ENCODE assay signal across 20 cellular contexts in the genomic region with DNA sequence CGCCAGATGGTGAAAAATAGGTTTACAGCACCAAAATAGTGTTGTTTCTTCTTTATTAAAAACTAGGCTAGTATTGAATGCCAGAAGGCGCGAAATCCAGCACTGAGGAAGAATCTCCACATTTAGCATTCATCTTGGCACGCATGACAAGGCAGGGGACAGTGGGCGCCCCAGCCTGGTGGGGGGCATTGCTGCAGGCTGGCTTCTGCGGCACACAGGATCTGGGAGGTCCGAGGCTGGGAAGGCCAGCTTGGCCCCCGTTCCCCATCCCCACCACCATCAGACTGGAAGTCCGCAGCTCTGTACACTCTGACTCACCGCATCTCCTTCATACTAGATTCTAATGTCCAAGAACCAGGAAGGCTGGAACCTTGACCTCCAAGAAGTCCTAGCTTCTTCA.
"Had no signal": no experiment of that assay in that cellular context is flagged by ENCODE, and none has a peak within 500 bp of the region (broad histone marks: within the 10 kb centered on the region; RNA-seq: fewer than 3 reads in every experiment).

No MANE protein-coding gene starts in this region.

- H3K27me3 ChIP-seq: ovary, suprapubic skin, tibial artery, upper lobe of left lung, vagina had no signal

- H3K36me3 ChIP-seq: heart left ventricle, left ventricle myocardium inferior, lower lobe of right lung, neural progenitor cell, ovary, suprapubic skin, tibial artery, upper lobe of left lung, vagina had no signal

- H3K27ac ChIP-seq: heart left ventricle, left ventricle myocardium inferior, lower lobe of right lung, neural progenitor cell, ovary, suprapubic skin, tibial artery, upper lobe of left lung, vagina had no signal

- H3K36me3 Mint-ChIP-seq: natural killer cell treated with Interleukin-12 subunit alpha and Interleukin-12 subunit beta and Interleukin-15 and Interleukin-18, amount 100 ng/mL, for 72 hours had no signal

- H3K4me3 ChIP-seq: heart left ventricle, left ventricle myocardium inferior, lower lobe of right lung, neural progenitor cell, ovary, suprapubic skin, tibial artery, upper lobe of left lung, vagina had no signal

- DNase-seq: effector memory CD4-positive, alpha-beta T cell; heart left ventricle; hippocampal formation; islet precursor cell; left ventricle myocardium inferior; lower lobe of right lung; midbrain; nucleus accumbens; right cardiac atrium; small intestine; stimulated activated CD4-positive, alpha-beta T cell treated with anti-CD3 and anti-CD28 coated beads, Interleukin-2, amount 100 ng/mL, for 48 hours; stimulated activated naive CD8-positive, alpha-beta T cell treated with anti-CD3 and anti-CD28 coated beads, Interleukin-15, Interleukin-2, amounts not matched to agents 100 U/mL and 50 U/mL, for 24 hours; tibial artery; upper lobe of left lung had no signal

- H3K27ac Mint-ChIP-seq: memory B cell; natural killer cell treated with Interleukin-12 subunit alpha and Interleukin-12 subunit beta and Interleukin-15 and Interleukin-18, amount 100 ng/mL, for 72 hours; neural progenitor cell had no signal

- H2AFZ ChIP-seq: neural progenitor cell had no signal

- H3K4me2 ChIP-seq: neural progenitor cell had no signal

- H3K9me3 Mint-ChIP-seq: natural killer cell treated with Interleukin-12 subunit alpha and Interleukin-12 subunit beta and Interleukin-15 and Interleukin-18, amount 100 ng/mL, for 72 hours had no signal

- H3K4me3 Mint-ChIP-seq: memory B cell; natural killer cell treated with Interleukin-12 subunit alpha and Interleukin-12 subunit beta and Interleukin-15 and Interleukin-18, amount 100 ng/mL, for 72 hours; neural progenitor cell had no signal

- H3K9ac ChIP-seq: neural progenitor cell had no signal

- H3K4me1 ChIP-seq: left ventricle myocardium inferior, lower lobe of right lung, neural progenitor cell, suprapubic skin had no signal

- H3K9me3 ChIP-seq: left ventricle myocardium inferior, lower lobe of right lung, suprapubic skin, upper lobe of left lung, vagina had no signal

- H3K27me3 Mint-ChIP-seq: memory B cell had no signal

- H3K4me1 Mint-ChIP-seq: neural progenitor cell had no signal
